1 cellular context compared by ENCODE assay signal in genomic region chr10:101778781-101779543, GRCh38.
A peak's percentile ranks its signal among the peaks of the same experiment; 100 is the strongest.
TF ChIP-seq lines count a peak whose summit lies in the region.

No MANE protein-coding gene starts in this region.

TF ChIP-seq in K562, 482 proteins besides CTCF, POLR2A, EP300 and RAD21 (continued from another document and continues in another):
- TF ChIP-seq E4F1 (CRISPR knock-in tag; IDR thresholded peaks at IDR 0.05; ENCODE audit: borderline replicate concordance) (no peak), ZNF609 (CRISPR knock-in tag; IDR thresholded peaks at IDR 0.05; ENCODE audit: borderline replicate concordance) (no peak), ZC3H8 (IDR thresholded peaks at IDR 0.05) (no peak), MCM3 (IDR thresholded peaks at IDR 0.05) (no peak), SMARCC2 (IDR thresholded peaks at IDR 0.05; ENCODE audit: low read depth) (no peak), ATF7 (IDR thresholded peaks at IDR 0.05) (no peak), RFX1 (IDR thresholded peaks at IDR 0.05) (no peak), ZNF695 (CRISPR knock-in tag; IDR thresholded peaks at IDR 0.05) (no peak), USF1 (CRISPR knock-in tag; IDR thresholded peaks at IDR 0.05) (no peak), E2F6 (IDR thresholded peaks at IDR 0.05; ENCODE audit: borderline replicate concordance in 1 of 2, extremely low read depth in 1 of 2, insufficient read depth in 1 of 2, insufficient read length in 1 of 2, low read depth in 1 of 2, low read length in 1 of 2, poor library complexity in 1 of 2, severe bottlenecking in 1 of 2) (no peak), FOXP1 (CRISPR knock-in tag; IDR thresholded peaks at IDR 0.05) (no peak), STAT6 (CRISPR knock-in tag; IDR thresholded peaks at IDR 0.05) (no peak), ETV1 (tag; conservative IDR thresholded peaks at IDR 0.05; ENCODE audit: low read depth) (no peak), SPI1 (IDR thresholded peaks at IDR 0.05; ENCODE audit: borderline replicate concordance, low read depth, low read length) (no peak), ZBTB33 (CRISPR knock-in tag; IDR thresholded peaks at IDR 0.05) (peak; percentile 44; the same call in 1 of the 2 replicates), TRIM28 (IDR thresholded peaks at IDR 0.05) (no peak), TFAM (CRISPR knock-in tag; conservative IDR thresholded peaks at IDR 0.05) (no peak), ZFP91 (CRISPR knock-in tag; IDR thresholded peaks at IDR 0.05) (no peak), NCOA4 (IDR thresholded peaks at IDR 0.05; ENCODE audit: partially characterized antibody) (no peak), ZNF146 (CRISPR knock-in tag; IDR thresholded peaks at IDR 0.05; ENCODE audit: unreplicated experiment) (no peak), SIX5 (IDR thresholded peaks at IDR 0.05; ENCODE audit: borderline replicate concordance in 1 of 2, insufficient read depth in 1 of 2, low read depth in 1 of 2, low read length in 2 of 2) (no peak), HMG20A (CRISPR knock-in tag; conservative IDR thresholded peaks at IDR 0.05) (no peak), ZNF140 (CRISPR knock-in tag; IDR thresholded peaks at IDR 0.05) (no peak), RCOR1 (IDR thresholded peaks at IDR 0.05; ENCODE audit: borderline replicate concordance in 1 of 2, low read depth in 2 of 2, low read length in 2 of 2) (peak in 1 of 2 experiments; percentile 72; a peak in 1 of 4 replicates), ARID2 (IDR thresholded peaks at IDR 0.05) (no peak), STAG1 (CRISPR knock-in tag; IDR thresholded peaks at IDR 0.05; ENCODE audit: borderline replicate concordance) (no peak), ZNF518B (CRISPR knock-in tag; IDR thresholded peaks at IDR 0.05) (no peak), ZNF586 (CRISPR knock-in tag; conservative IDR thresholded peaks at IDR 0.05) (no peak), SMARCE1 (IDR thresholded peaks at IDR 0.05) (no peak), ELF1 (tag; IDR thresholded peaks at IDR 0.05) (no peak), ZNF79 (CRISPR knock-in tag; IDR thresholded peaks at IDR 0.05; ENCODE audit: low read depth) (no peak), CREM (IDR thresholded peaks at IDR 0.05; ENCODE audit: low read depth) (no peak), TEAD1 (CRISPR knock-in tag; IDR thresholded peaks at IDR 0.05) (no peak), KDM1A (IDR thresholded peaks at IDR 0.05) (peak; percentile 53 to 60; a peak in 2 of 4 replicates), NBN (IDR thresholded peaks at IDR 0.05; ENCODE audit: low read depth) (no peak), MAZ (CRISPR knock-in tag; conservative IDR thresholded peaks at IDR 0.05 in 1 of 2, IDR thresholded peaks at IDR 0.05 in 1 of 2) (no peak), FUS (optimal IDR thresholded peaks at IDR 0.05; ENCODE audit: low read depth, low read length) (no peak), CBX1 (IDR thresholded peaks at IDR 0.05; ENCODE audit: low read depth) (no peak), ZNF668 (CRISPR knock-in tag; IDR thresholded peaks at IDR 0.05) (no peak), CBFA2T3 (IDR thresholded peaks at IDR 0.05) (peak; percentile 28; the same call in 1 of the 2 replicates), TAF9B (IDR thresholded peaks at IDR 0.05; ENCODE audit: partially characterized antibody) (no peak), MLX (CRISPR knock-in tag; conservative IDR thresholded peaks at IDR 0.05) (no peak)
